In the genomic region with DNA sequence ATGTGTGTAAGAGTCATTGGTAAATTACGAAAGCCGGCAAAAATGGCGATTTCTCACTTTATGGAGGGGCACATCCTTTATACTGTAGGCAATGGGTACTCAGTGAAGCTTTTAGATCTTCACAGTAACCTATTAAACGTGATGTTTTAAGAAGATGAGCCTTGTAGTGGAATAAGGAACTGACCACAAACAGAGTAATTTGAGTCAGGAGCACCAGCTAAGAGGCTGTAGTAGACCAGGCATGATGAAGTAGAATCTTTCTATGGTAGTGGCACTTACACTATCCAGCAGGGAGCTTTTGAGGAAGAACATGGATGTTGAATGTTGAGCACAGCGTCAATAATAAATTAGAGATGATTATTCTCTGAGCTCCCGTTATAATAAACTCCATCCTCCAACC, we compare ENCODE assay signal across 25 cellular contexts.
DNase-seq lines count a peak whose midpoint lies in the region; ATAC-seq, FAIRE-seq and TF ChIP-seq lines count a peak whose summit lies in the region.
"Had no signal": no experiment of that assay in that cellular context is flagged by ENCODE, and none has a peak within 500 bp of the region (broad histone marks: within the 10 kb centered on the region; RNA-seq: fewer than 3 reads in every experiment).

No MANE protein-coding gene starts in this region.

- H3K4me3 ChIP-seq in GM12878 = no peak overlapping the region
- no peak overlapping the region for H3K4me3 ChIP-seq in testis
- H3K4me3 ChIP-seq: A549, esophagus squamous epithelium, mucosa of descending colon, transverse colon had no signal

- POLR2A ChIA-PET in GM12878 (lab: Charles Lee) = interaction anchor here (1.1 to 5.0 kb wide), 3 partner anchors 15 to 59 kb away, joined by 3 to 24 read pairs (median 4); no protein-coding TSS in a partner anchor

- peaks cover 80% of the 10 kb centered on the region for H3K79me2 ChIP-seq in GM12878 (ENCODE audit: control insufficient read depth, insufficient read depth, low read length)

- no peak for DNase-seq in activated CD8-positive, alpha-beta memory T cell treated with anti-CD3 and anti-CD28 coated beads, Interleukin-2, amount 10 ng/mL, durations not matched to agents 7 days and 5 days
- DNase-seq in activated CD8-positive, alpha-beta memory T cell treated with anti-CD3 and anti-CD28 coated beads, Interleukin-2, amount 50 U/mL, for 48 hours = no peak
- no peak for DNase-seq in GM12878 (ENCODE audit: low read depth, low spot score)
- no peak for DNase-seq in hippocampal formation (lab: John Stamatoyannopoulos, UW)
- DNase-seq in testis = no peak
- DNase-seq: activated CD4-positive, alpha-beta T cell treated with anti-CD3 and anti-CD28 coated beads, Interleukin-2, amount 50 U/mL, for 4 hours; BE2C; brain microvascular endothelial cell; Calu3; esophagus squamous epithelium; H7; islet precursor cell; mucosa of descending colon; NCI-H2171; NCI-H526; small intestine; stimulated activated CD4-positive, alpha-beta T cell treated with anti-CD3 and anti-CD28 coated beads, Interleukin-2, amount 100 ng/mL, for 24 hours; stimulated activated naive CD4-positive, alpha-beta T cell treated with Interleukin-2 at 50 U/mL for 16 hours; transverse colon had no signal

- no TSS peak for BruUV-seq in GM12878 (replicated peaks; lab: Mats Ljungman, UMichigan)

- no peak overlapping the region for H3K9ac ChIP-seq in GM12878 (ENCODE audit: control insufficient read depth, insufficient read depth, low read length)

- H4K20me1 ChIP-seq in GM12878 (ENCODE audit: control insufficient read depth, insufficient read depth) = no peaks in the 10 kb centered on the region

- WGBS in GM12878 (ENCODE audit: insufficient coverage, insufficient replicate concordance, low lambda C conversion rate, missing lambda C conversion rate) = 73% methylated on average over 6 of the region's 6 CpGs
- WGBS in testis, 2 donors = 77 to 95% methylated on average over 6 of the region's 6 CpGs

- peaks cover 37% of the 10 kb centered on the region for H3K36me3 Mint-ChIP-seq in activated CD8-positive, alpha-beta memory T cell treated with anti-CD3 and anti-CD28 coated beads, Interleukin-2, amount 10 ng/mL, durations not matched to agents 7 days and 5 days
- peaks cover 43% of the 10 kb centered on the region for H3K36me3 Mint-ChIP-seq in stimulated activated memory B cell treated with anti-CD40 and anti-IgM and Interleukin-4, amounts not matched to agents 10 μg/mL and 1 μg/mL and 100 μg/mL, for 72 hours

- ATAC-seq in activated CD8-positive, alpha-beta memory T cell treated with anti-CD3 and anti-CD28 coated beads, Interleukin-2, amount 10 ng/mL, durations not matched to agents 7 days and 5 days = peak; percentile 50
- peak; percentile 28 for ATAC-seq in GM18867 (IDR thresholded peaks at IDR 0.05; ENCODE audit: unreplicated experiment)
- peak; percentile 30 for ATAC-seq in GM12878
- peak; percentile 56 for ATAC-seq in stimulated activated memory B cell treated with anti-CD40 and anti-IgM and Interleukin-4, amounts not matched to agents 10 μg/mL and 1 μg/mL and 100 μg/mL, for 72 hours
- ATAC-seq in GM21447 (IDR thresholded peaks at IDR 0.05; ENCODE audit: unreplicated experiment) = no peak
- ATAC-seq: A549, mucosa of descending colon had no signal

- FAIRE-seq in GM12878 (lab: Jason Lieb, UNC) = no peak
- FAIRE-seq: A549, RCC 7860, small intestine had no signal

- TF ChIP-seq POLR2A in GM12878 (IDR thresholded peaks at IDR 0.05; ENCODE audit: low read depth, low read length) (no peak), testis (IDR thresholded peaks at IDR 0.05) (no peak)

- H3K4me3 Mint-ChIP-seq in activated CD8-positive, alpha-beta memory T cell treated with anti-CD3 and anti-CD28 coated beads, Interleukin-2, amount 10 ng/mL, durations not matched to agents 7 days and 5 days = no peak overlapping the region
- H3K4me3 Mint-ChIP-seq in stimulated activated memory B cell treated with anti-CD40 and anti-IgM and Interleukin-4, amounts not matched to agents 10 μg/mL and 1 μg/mL and 100 μg/mL, for 72 hours = no peak overlapping the region
- H3K4me3 Mint-ChIP-seq: T-helper 1 cell treated with Interleukin-12 subunit alpha and Interleukin-12 subunit beta and Interleukin-4 antibody, amounts not matched to agents 30 μg/mL and 1 μg/mL, for 36 hours had no signal

- H3K27ac Mint-ChIP-seq in activated CD8-positive, alpha-beta memory T cell treated with anti-CD3 and anti-CD28 coated beads, Interleukin-2, amount 10 ng/mL, durations not matched to agents 7 days and 5 days = no peak overlapping the region
- peak overlapping the region; percentile 14 for H3K27ac Mint-ChIP-seq in stimulated activated memory B cell treated with anti-CD40 and anti-IgM and Interleukin-4, amounts not matched to agents 10 μg/mL and 1 μg/mL and 100 μg/mL, for 72 hours
- H3K27ac Mint-ChIP-seq: T-helper 1 cell treated with Interleukin-12 subunit alpha and Interleukin-12 subunit beta and Interleukin-4 antibody, amounts not matched to agents 30 μg/mL and 1 μg/mL, for 36 hours had no signal

- CTCF ChIA-PET in activated CD8-positive, alpha-beta memory T cell treated with anti-CD3 and anti-CD28 coated beads, Interleukin-2, amount 10 ng/mL, durations not matched to agents 7 days and 5 days (lab: Charles Lee) = interaction anchor here (0.8 kb wide), 1 partner anchor 10 kb away, joined by 3 read pairs; no protein-coding TSS in a partner anchor
- CTCF ChIA-PET in GM12878 (lab: Yijun Ruan, JAX) = no interaction called here

- no peak for TF ChIP-seq EP300 in GM12878 (IDR thresholded peaks at IDR 0.05; ENCODE audit: borderline replicate concordance in 1 of 2, control insufficient read depth in 1 of 2, low read depth in 2 of 2, low read length in 2 of 2)

- H3K9me3 ChIP-seq in GM12878 (replicated peaks; ENCODE audit: control insufficient read depth, insufficient read depth, low read length) (no peaks in the 10 kb centered on the region; the same call in 1 of the 3 replicates), testis (no peaks in the 10 kb centered on the region)
- H3K9me3 ChIP-seq: A549, BE2C, esophagus squamous epithelium, mucosa of descending colon, transverse colon had no signal

- H3K4me2 ChIP-seq in GM12878 (ENCODE audit: control insufficient read depth, insufficient read depth) = peak overlapping the region; percentile 34; the same call in 1 of the 2 replicates
- H3K4me2 ChIP-seq: A549 had no signal

- no peak for TF ChIP-seq RAD21 in GM12878 (IDR thresholded peaks at IDR 0.05; ENCODE audit: insufficient read depth, low read depth, low read length)

- H3K27me3 ChIP-seq in GM12878 (replicated peaks in 1 of 2; ENCODE audit: control insufficient read depth in 2 of 2, insufficient read depth in 2 of 2, low read length in 1 of 2) (no peaks in the 10 kb centered on the region), testis (no peaks in the 10 kb centered on the region)
- H3K27me3 ChIP-seq: BE2C, brain microvascular endothelial cell, esophagus squamous epithelium, transverse colon had no signal

- peaks cover 63% of the 10 kb centered on the region for H3K4me1 Mint-ChIP-seq in activated CD8-positive, alpha-beta memory T cell treated with anti-CD3 and anti-CD28 coated beads, Interleukin-2, amount 10 ng/mL, durations not matched to agents 7 days and 5 days
- peaks cover 63% of the 10 kb centered on the region for H3K4me1 Mint-ChIP-seq in stimulated activated memory B cell treated with anti-CD40 and anti-IgM and Interleukin-4, amounts not matched to agents 10 μg/mL and 1 μg/mL and 100 μg/mL, for 72 hours

- no peaks in the 10 kb centered on the region for H3K27me3 Mint-ChIP-seq in activated CD8-positive, alpha-beta memory T cell treated with anti-CD3 and anti-CD28 coated beads, Interleukin-2, amount 10 ng/mL, durations not matched to agents 7 days and 5 days
- H3K27me3 Mint-ChIP-seq in stimulated activated memory B cell treated with anti-CD40 and anti-IgM and Interleukin-4, amounts not matched to agents 10 μg/mL and 1 μg/mL and 100 μg/mL, for 72 hours = no peaks in the 10 kb centered on the region

- intact Hi-C loops in GM12878 (cut with micrococcal nuclease; ENCODE audit: unreplicated experiment) = no loop called here
- intact Hi-C loops in testis (cut with DNase I; ENCODE audit: low total_unique reads) = loop anchor here (10.0 kb wide), 1 partner anchor 66 kb away; the partner anchor contains the start of gene HIVEP2

- H3K27ac ChIP-seq in GM12878 (ENCODE audit: control insufficient read depth, insufficient read depth) (peak overlapping the region; percentile 7; the same call in 1 of the 2 replicates), testis (no peak overlapping the region)
- H3K27ac ChIP-seq: A549, brain microvascular endothelial cell, transverse colon had no signal

- no peak for TF ChIP-seq CTCF in GM12878 (IDR thresholded peaks at IDR 0.05 in 2 of 3, conservative IDR thresholded peaks at IDR 0.05 in 1 of 3; ENCODE audit: control insufficient read depth in 2 of 3, extremely low read depth in 1 of 3, insufficient read depth in 1 of 3, low read depth in 3 of 3, low read length in 3 of 3)
- no peak for TF ChIP-seq CTCF in testis (IDR thresholded peaks at IDR 0.05)

- no peaks in the 10 kb centered on the region for H3K9me3 Mint-ChIP-seq in activated CD8-positive, alpha-beta memory T cell treated with anti-CD3 and anti-CD28 coated beads, Interleukin-2, amount 10 ng/mL, durations not matched to agents 7 days and 5 days (ENCODE audit: low read depth)
- peaks cover 3% of the 10 kb centered on the region for H3K9me3 Mint-ChIP-seq in stimulated activated memory B cell treated with anti-CD40 and anti-IgM and Interleukin-4, amounts not matched to agents 10 μg/mL and 1 μg/mL and 100 μg/mL, for 72 hours
- H3K9me3 Mint-ChIP-seq: T-helper 1 cell treated with Interleukin-12 subunit alpha and Interleukin-12 subunit beta and Interleukin-4 antibody, amounts not matched to agents 30 μg/mL and 1 μg/mL, for 36 hours had no signal

- in situ Hi-C loops in GM12878 (cut with MboI) = no loop called here

- no peak overlapping the region for H2AFZ ChIP-seq in GM12878 (ENCODE audit: control insufficient read depth, low read depth, low read length)

- peaks cover 34% of the 10 kb centered on the region for H3K4me1 ChIP-seq in GM12878 (ENCODE audit: control insufficient read depth, insufficient read depth, low read length)
- no peaks in the 10 kb centered on the region for H3K4me1 ChIP-seq in testis
- H3K4me1 ChIP-seq: BE2C had no signal

- SMC1A ChIA-PET in GM12878 (lab: Charles Lee; ENCODE audit: uncharacterized antibody, unreplicated experiment) = interaction anchor here (0.6 to 12.3 kb wide), 5 partner anchors 23 to 73 kb away, joined by 3 to 287 read pairs (median 5); no protein-coding TSS in a partner anchor

- 0 out of 4 replicates have a peak, but pooled peaks cover 0 to 1% of the 10 kb centered on the region in 2 experiments for H3K36me3 ChIP-seq in GM12878 (ENCODE audit: control insufficient read depth in 2 of 2, insufficient read depth in 2 of 2, low read length in 1 of 2)
- no peaks in the 10 kb centered on the region for H3K36me3 ChIP-seq in testis (ENCODE audit: low read depth, missing control alignments)
- H3K36me3 ChIP-seq: BE2C, brain microvascular endothelial cell, esophagus squamous epithelium, transverse colon had no signal

- RAD21 ChIA-PET in GM12878 (lab: Charles Lee; ENCODE audit: unreplicated experiment) = interaction anchor here (1.0 to 2.0 kb wide), 6 partner anchors 25 to 67 kb away, joined by 3 to 7 read pairs (median 4); no protein-coding TSS in a partner anchor

TF ChIP-seq in GM12878, 131 proteins besides CTCF, POLR2A, EP300 and RAD21 (continues in another document):
- peak; percentile 9; the same call in 1 of the 2 replicates for TF ChIP-seq JUNB (IDR thresholded peaks at IDR 0.05)
